1 cellular context compared by ENCODE assay signal in the genomic region with DNA sequence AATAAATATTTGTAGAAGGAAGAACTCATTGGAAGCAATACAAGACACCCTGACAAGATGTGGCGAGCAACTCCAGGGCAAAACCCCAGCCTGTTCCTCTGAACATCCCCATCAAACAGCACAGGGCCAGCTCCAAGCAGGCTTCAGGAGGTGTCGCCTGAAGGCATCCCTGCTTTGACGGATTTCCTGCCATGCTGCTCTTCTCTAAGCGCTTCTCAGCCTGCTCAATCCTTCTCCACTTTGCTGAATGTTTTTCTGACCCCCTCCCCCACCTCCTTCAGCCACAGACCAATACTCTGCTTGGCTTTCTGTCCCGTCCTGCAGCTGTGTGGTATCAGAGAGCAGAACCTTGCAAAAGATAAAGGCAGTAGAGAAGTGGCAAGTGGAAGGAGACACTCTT.
TF ChIP-seq lines count a peak whose summit lies in the region.

No MANE protein-coding gene starts in this region.

TF ChIP-seq in GM23338, 12 proteins besides CTCF, POLR2A, EP300 and RAD21 (continued from another document):
- TF ChIP-seq, protein P1, sequence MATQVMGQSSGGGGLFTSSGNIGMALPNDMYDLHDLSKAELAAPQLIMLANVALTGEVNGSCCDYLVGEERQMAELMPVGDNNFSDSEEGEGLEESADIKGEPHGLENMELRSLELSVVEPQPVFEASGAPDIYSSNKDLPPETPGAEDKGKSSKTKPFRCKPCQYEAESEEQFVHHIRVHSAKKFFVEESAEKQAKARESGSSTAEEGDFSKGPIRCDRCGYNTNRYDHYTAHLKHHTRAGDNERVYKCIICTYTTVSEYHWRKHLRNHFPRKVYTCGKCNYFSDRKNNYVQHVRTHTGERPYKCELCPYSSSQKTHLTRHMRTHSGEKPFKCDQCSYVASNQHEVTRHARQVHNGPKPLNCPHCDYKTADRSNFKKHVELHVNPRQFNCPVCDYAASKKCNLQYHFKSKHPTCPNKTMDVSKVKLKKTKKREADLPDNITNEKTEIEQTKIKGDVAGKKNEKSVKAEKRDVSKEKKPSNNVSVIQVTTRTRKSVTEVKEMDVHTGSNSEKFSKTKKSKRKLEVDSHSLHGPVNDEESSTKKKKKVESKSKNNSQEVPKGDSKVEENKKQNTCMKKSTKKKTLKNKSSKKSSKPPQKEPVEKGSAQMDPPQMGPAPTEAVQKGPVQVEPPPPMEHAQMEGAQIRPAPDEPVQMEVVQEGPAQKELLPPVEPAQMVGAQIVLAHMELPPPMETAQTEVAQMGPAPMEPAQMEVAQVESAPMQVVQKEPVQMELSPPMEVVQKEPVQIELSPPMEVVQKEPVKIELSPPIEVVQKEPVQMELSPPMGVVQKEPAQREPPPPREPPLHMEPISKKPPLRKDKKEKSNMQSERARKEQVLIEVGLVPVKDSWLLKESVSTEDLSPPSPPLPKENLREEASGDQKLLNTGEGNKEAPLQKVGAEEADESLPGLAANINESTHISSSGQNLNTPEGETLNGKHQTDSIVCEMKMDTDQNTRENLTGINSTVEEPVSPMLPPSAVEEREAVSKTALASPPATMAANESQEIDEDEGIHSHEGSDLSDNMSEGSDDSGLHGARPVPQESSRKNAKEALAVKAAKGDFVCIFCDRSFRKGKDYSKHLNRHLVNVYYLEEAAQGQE (IDR thresholded peaks at IDR 0.05; ENCODE audit: unreplicated experiment) = no peak
- no peak for TF ChIP-seq CREB1 (CRISPR knock-in tag; IDR thresholded peaks at IDR 0.05; ENCODE audit: low read depth)
- no peak for TF ChIP-seq ZNF114 (CRISPR knock-in tag; IDR thresholded peaks at IDR 0.05)
- TF ChIP-seq JUNB (IDR thresholded peaks at IDR 0.05; ENCODE audit: unreplicated experiment) = no peak
- TF ChIP-seq, protein P2, sequence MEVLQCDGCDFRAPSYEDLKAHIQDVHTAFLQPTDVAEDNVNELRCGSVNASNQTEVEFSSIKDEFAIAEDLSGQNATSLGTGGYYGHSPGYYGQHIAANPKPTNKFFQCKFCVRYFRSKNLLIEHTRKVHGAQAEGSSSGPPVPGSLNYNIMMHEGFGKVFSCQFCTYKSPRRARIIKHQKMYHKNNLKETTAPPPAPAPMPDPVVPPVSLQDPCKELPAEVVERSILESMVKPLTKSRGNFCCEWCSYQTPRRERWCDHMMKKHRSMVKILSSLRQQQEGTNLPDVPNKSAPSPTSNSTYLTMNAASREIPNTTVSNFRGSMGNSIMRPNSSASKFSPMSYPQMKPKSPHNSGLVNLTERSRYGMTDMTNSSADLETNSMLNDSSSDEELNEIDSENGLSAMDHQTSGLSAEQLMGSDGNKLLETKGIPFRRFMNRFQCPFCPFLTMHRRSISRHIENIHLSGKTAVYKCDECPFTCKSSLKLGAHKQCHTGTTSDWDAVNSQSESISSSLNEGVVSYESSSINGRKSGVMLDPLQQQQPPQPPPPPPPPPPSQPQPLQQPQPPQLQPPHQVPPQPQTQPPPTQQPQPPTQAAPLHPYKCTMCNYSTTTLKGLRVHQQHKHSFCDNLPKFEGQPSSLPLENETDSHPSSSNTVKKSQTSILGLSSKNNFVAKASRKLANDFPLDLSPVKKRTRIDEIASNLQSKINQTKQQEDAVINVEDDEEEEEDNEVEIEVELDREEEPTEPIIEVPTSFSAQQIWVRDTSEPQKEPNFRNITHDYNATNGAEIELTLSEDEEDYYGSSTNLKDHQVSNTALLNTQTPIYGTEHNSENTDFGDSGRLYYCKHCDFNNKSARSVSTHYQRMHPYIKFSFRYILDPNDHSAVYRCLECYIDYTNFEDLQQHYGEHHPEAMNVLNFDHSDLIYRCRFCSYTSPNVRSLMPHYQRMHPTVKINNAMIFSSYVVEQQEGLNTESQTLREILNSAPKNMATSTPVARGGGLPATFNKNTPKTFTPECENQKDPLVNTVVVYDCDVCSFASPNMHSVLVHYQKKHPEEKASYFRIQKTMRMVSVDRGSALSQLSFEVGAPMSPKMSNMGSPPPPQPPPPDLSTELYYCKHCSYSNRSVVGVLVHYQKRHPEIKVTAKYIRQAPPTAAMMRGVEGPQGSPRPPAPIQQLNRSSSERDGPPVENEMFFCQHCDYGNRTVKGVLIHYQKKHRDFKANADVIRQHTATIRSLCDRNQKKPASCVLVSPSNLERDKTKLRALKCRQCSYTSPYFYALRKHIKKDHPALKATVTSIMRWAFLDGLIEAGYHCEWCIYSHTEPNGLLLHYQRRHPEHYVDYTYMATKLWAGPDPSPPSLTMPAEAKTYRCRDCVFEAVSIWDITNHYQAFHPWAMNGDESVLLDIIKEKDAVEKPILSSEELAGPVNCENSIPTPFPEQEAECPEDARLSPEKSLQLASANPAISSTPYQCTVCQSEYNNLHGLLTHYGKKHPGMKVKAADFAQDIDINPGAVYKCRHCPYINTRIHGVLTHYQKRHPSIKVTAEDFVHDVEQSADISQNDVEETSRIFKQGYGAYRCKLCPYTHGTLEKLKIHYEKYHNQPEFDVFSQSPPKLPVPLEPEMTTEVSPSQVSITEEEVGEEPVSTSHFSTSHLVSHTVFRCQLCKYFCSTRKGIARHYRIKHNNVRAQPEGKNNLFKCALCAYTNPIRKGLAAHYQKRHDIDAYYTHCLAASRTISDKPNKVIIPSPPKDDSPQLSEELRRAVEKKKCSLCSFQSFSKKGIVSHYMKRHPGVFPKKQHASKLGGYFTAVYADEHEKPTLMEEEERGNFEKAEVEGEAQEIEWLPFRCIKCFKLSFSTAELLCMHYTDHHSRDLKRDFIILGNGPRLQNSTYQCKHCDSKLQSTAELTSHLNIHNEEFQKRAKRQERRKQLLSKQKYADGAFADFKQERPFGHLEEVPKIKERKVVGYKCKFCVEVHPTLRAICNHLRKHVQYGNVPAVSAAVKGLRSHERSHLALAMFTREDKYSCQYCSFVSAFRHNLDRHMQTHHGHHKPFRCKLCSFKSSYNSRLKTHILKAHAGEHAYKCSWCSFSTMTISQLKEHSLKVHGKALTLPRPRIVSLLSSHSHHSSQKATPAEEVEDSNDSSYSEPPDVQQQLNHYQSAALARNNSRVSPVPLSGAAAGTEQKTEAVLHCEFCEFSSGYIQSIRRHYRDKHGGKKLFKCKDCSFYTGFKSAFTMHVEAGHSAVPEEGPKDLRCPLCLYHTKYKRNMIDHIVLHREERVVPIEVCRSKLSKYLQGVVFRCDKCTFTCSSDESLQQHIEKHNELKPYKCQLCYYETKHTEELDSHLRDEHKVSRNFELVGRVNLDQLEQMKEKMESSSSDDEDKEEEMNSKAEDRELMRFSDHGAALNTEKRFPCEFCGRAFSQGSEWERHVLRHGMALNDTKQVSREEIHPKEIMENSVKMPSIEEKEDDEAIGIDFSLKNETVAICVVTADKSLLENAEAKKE (CRISPR knock-in tag; IDR thresholded peaks at IDR 0.05) = no peak
- TF ChIP-seq EZH2 (IDR thresholded peaks at IDR 0.05; ENCODE audit: low read depth, unreplicated experiment) = no peak
- no peak for TF ChIP-seq ZNF331 (CRISPR knock-in tag; IDR thresholded peaks at IDR 0.05; ENCODE audit: low read depth)
- TF ChIP-seq, protein P3, sequence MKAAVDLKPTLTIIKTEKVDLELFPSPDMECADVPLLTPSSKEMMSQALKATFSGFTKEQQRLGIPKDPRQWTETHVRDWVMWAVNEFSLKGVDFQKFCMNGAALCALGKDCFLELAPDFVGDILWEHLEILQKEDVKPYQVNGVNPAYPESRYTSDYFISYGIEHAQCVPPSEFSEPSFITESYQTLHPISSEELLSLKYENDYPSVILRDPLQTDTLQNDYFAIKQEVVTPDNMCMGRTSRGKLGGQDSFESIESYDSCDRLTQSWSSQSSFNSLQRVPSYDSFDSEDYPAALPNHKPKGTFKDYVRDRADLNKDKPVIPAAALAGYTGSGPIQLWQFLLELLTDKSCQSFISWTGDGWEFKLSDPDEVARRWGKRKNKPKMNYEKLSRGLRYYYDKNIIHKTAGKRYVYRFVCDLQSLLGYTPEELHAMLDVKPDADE (IDR thresholded peaks at IDR 0.05) = no peak
- TF ChIP-seq EZH2phosphoT487 (IDR thresholded peaks at IDR 0.05; ENCODE audit: unreplicated experiment) = no peak
- TF ChIP-seq STAT1 (IDR thresholded peaks at IDR 0.05; ENCODE audit: unreplicated experiment) = no peak
TF ChIP-seq in GM23338: peak in this region for 0.
